In the genomic region with DNA sequence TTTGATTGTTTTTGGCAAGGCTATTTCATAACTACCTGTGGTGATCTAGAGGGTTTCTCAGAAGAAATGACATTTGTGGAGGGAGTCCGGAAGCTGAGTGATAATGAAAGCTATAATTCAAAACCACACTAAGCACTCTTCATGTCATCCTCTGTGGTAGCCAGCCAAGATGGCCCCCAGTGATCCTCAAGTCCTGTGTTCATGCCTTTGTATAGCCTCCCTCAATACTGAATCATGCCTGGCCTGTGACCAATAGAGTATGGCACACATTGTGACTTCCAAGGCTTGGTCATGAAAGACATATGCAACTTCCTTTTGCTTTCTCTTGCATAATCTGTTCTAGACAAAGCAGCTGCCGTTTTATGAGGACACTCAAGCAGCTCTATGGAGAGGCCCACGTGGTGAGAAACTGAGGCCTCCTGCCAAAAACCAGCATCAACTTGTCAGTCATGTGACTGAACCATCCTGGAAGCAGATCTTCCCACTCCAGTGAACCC, we compare ENCODE assay signal across 8 cellular contexts. TPM values are rescaled to one million over a fixed set of nuclear protein-coding genes. Genes with fewer than 3 reads are reported as not detected.
A peak's percentile ranks its signal among the peaks of the same experiment; 100 is the strongest.
DNase-seq lines count a peak whose midpoint lies in the region; ATAC-seq and TF ChIP-seq lines count a peak whose summit lies in the region.

No MANE protein-coding gene starts in this region.

- POLR2A ChIA-PET in T-cell (lab: Charles Lee), result interaction anchor here (0.5 to 0.6 kb wide), 2 partner anchors 12 to 44 kb away, joined by 3 to 4 read pairs; no protein-coding TSS in a partner anchor

- no peak overlapping the region for H3K4me3 ChIP-seq in fibroblast of lung (replicated peaks in 1 of 4; ENCODE audit: control extremely low read depth in 1 of 4, insufficient read depth in 1 of 4, low read depth in 3 of 4, low read length in 4 of 4)

- H3K36me3 Mint-ChIP-seq in T-cell, result peaks cover 6% of the 10 kb centered on the region

- H3K79me2 ChIP-seq in fibroblast of lung (ENCODE audit: control insufficient read depth, insufficient read depth, low read length), result no peaks in the 10 kb centered on the region

- H3K9ac ChIP-seq in fibroblast of lung (ENCODE audit: insufficient read depth, low read length), result no peak overlapping the region

- H3K27ac ChIP-seq in fibroblast of lung (ENCODE audit: insufficient read depth, low read length), result no peak overlapping the region

- H4K20me1 ChIP-seq in fibroblast of lung (ENCODE audit: control insufficient read depth, extremely low read depth, insufficient read depth, low read length), result no peaks in the 10 kb centered on the region

- no peak overlapping the region for H3K4me2 ChIP-seq in fibroblast of lung (ENCODE audit: extremely low read depth, insufficient read depth, low read length)

- peaks cover 0 to 4% of the 10 kb centered on the region in 2 donors for H3K27me3 Mint-ChIP-seq in T-cell

- peaks cover 0 to 6% (median 2%) of the 10 kb centered on the region in 3 donors for H3K9me3 Mint-ChIP-seq in T-cell

- peak; percentile 97 for ATAC-seq in GM21367 (IDR thresholded peaks at IDR 0.05; ENCODE audit: unreplicated experiment)
- peak; percentile 79 for ATAC-seq in HG03558 (IDR thresholded peaks at IDR 0.05; ENCODE audit: extremely low read depth, unreplicated experiment)
- peak; percentile 83 to 94 (median 90) for ATAC-seq in T-cell (replicated peaks in 1 of 4)

- TF ChIP-seq CTCF in fibroblast of lung (conservative IDR thresholded peaks at IDR 0.05 in 1 of 2, IDR thresholded peaks at IDR 0.05 in 1 of 2; ENCODE audit: low read depth in 1 of 2, low read length in 2 of 2), result no peak

- CTCF ChIA-PET in T-cell (lab: Charles Lee), result interaction anchor here in 1 of 2 donors (1.6 kb wide), 1 partner anchor 12 kb away, joined by 5 read pairs; no protein-coding TSS in a partner anchor

- H3K9me3 ChIP-seq in fibroblast of lung (ENCODE audit: control insufficient read depth, insufficient read depth, low read depth, low read length), result no peaks in the 10 kb centered on the region

- no peaks in the 10 kb centered on the region for H3K27me3 ChIP-seq in fibroblast of lung (ENCODE audit: control insufficient read depth, insufficient read depth, low read length)

- peaks cover 0 to 11% (median 8%) of the 10 kb centered on the region in 3 donors for H3K4me1 Mint-ChIP-seq in T-cell

- H3K4me3 Mint-ChIP-seq in T-cell, result no peak overlapping the region

- peak overlapping the region; percentile 38 for H2AFZ ChIP-seq in fibroblast of lung (ENCODE audit: low read length)

- H3K36me3 ChIP-seq in fibroblast of lung (ENCODE audit: control insufficient read depth, insufficient read depth, low read length), result no peaks in the 10 kb centered on the region

- no peaks in the 10 kb centered on the region for H3K4me1 ChIP-seq in fibroblast of lung (ENCODE audit: control insufficient read depth, extremely low read depth, insufficient read depth, low read length)

- DNase-seq in GM03348 (ENCODE audit: low spot score) (peak; percentile 36), T-cell (peak in 14 of 34 experiments; percentile 2 to 35 (median 10)), fibroblast of lung (ENCODE audit: low read depth in 2 of 2) (peak; percentile 42 to 78), D341Med (ENCODE audit: low spot score) (no peak), iPS-NIHi7 (ENCODE audit: extremely low spot score) (no peak)
- DNase-seq in stimulated activated CD4-positive, alpha-beta T cell treated with anti-CD3 and anti-CD28 coated beads, Interleukin-15, amount 100 ng/mL, for 48 hours (ENCODE audit: low read depth in 2 of 2), result peak; percentile 42 to 48

- H3K27ac Mint-ChIP-seq in T-cell, result peak overlapping the region; percentile 39 to 53

RNA-seq across cellular contexts. Expression of gene DNAAF9, which starts 12.8 kb away (rescaled TPM):
- total RNA-seq in T-cell (1 to 10 TPM; 4.9 to 6.2 (median 5.6) TPM), fibroblast of lung (11.8 and 19.2 TPM in 2 replicates)
- 10.6 and 11.7 TPM in 2 replicates for polyA plus RNA-seq in fibroblast of lung
- 6.6 and 8.1 TPM in 2 replicates for polyA plus RNA-seq in fibroblast of lung (2012)
- polyA minus RNA-seq in fibroblast of lung (ENCODE audit: low replicate concordance), result 9.7 and 10.0 TPM in 2 replicates

RNA-seq across cellular contexts. Expression of gene ATRN, which starts 50.6 kb away (rescaled TPM):
- total RNA-seq in T-cell, result 10 to 100 TPM; 13.6 to 15.8 (median 13.7) TPM
- 24.1 and 30.6 TPM in 2 replicates for total RNA-seq in fibroblast of lung
- polyA plus RNA-seq in fibroblast of lung, result 40.9 and 48.8 TPM in 2 replicates
- polyA plus RNA-seq in fibroblast of lung (2012), result 21.8 and 28.0 TPM in 2 replicates
- polyA minus RNA-seq in fibroblast of lung (ENCODE audit: low replicate concordance), result 45.9 and 54.5 TPM in 2 replicates

Comparison
In these comparisons a context has a peak if more than half of its experiments do, and no peak if none do; other contexts are left out.
1. DNase-seq: peak in GM03348 (single experiment), fibroblast of lung (2 of 2) and stimulated activated CD4-positive, alpha-beta T cell treated with anti-CD3 and anti-CD28 coated beads, Interleukin-15, amount 100 ng/mL, for 48 hours (2 of 2); none in D341Med (single experiment) and iPS-NIHi7 (single experiment).
2. Peak in every context shown above with its lines, with median percentiles within 50 percentile points of each other: ATAC-seq.